In genomic region chr20:17137692-17138091, GRCh38 we compare ENCODE assay signal across 24 cellular contexts.
"Had no signal": no experiment of that assay in that cellular context is flagged by ENCODE, and none has a peak within 500 bp of the region (broad histone marks: within the 10 kb centered on the region; RNA-seq: fewer than 3 reads in every experiment).

No MANE protein-coding gene starts in this region.

- H3K4me1 Mint-ChIP-seq: activated CD4-positive, alpha-beta T cell treated with anti-CD3 and anti-CD28 coated beads, Interleukin-2, amount 10 ng/mL, durations not matched to agents 24 days and 14 days; activated naive CD8-positive, alpha-beta T cell treated with anti-CD3 and anti-CD28 coated beads for 36 hours; activated T-helper 17 cell treated with anti-CD3 and anti-CD28 coated beads, Interleukin-2, amount 50 U/mL, for 72 hours had no signal

- H3K9me3 Mint-ChIP-seq: activated CD4-positive, alpha-beta T cell treated with anti-CD3 and anti-CD28 coated beads, Interleukin-2, amount 10 ng/mL, durations not matched to agents 24 days and 14 days; activated CD8-positive, alpha-beta T cell treated with anti-CD3 and anti-CD28 coated beads for 36 hours; activated T-helper 17 cell treated with anti-CD3 and anti-CD28 coated beads, Interleukin-2, amount 50 U/mL, for 72 hours had no signal

- H3K36me3 Mint-ChIP-seq: activated naive CD8-positive, alpha-beta T cell treated with anti-CD3 and anti-CD28 coated beads for 36 hours had no signal

- H3K4me1 ChIP-seq: ascending aorta, SJCRH30 had no signal

- H3K27ac ChIP-seq: ascending aorta, cardiac muscle cell, SJCRH30, SK-N-MC had no signal

- H3K27me3 Mint-ChIP-seq: activated CD4-positive, alpha-beta T cell treated with anti-CD3 and anti-CD28 coated beads, Interleukin-2, amount 10 ng/mL, durations not matched to agents 24 days and 14 days; activated CD8-positive, alpha-beta T cell treated with anti-CD3 and anti-CD28 coated beads for 36 hours; activated naive CD8-positive, alpha-beta T cell treated with anti-CD3 and anti-CD28 coated beads for 36 hours; activated T-helper 17 cell treated with anti-CD3 and anti-CD28 coated beads, Interleukin-2, amount 50 U/mL, for 72 hours had no signal

- DNase-seq: activated CD4-positive, alpha-beta T cell treated with anti-CD3 and anti-CD28 coated beads, Interleukin-2, amount 10 ng/mL, durations not matched to agents 24 days and 14 days; activated CD4-positive, alpha-beta T cell treated with anti-CD3 and anti-CD28 coated beads, Interleukin-2, amount 50 U/mL, for 4 hours; activated CD8-positive, alpha-beta T cell treated with anti-CD3 and anti-CD28 coated beads for 36 hours; activated effector memory CD4-positive, alpha-beta T cell treated with anti-CD3 and anti-CD28 coated beads, Interleukin-2, amount 50 U/mL, for 16 hours; activated naive CD4-positive, alpha-beta T cell; activated naive CD4-positive, alpha-beta T cell treated with anti-CD3 and anti-CD28 coated beads, Interleukin-2, amount 50 U/mL, for 16 hours; activated naive CD8-positive, alpha-beta T cell treated with anti-CD3 and anti-CD28 coated beads for 36 hours; activated T-cell treated with anti-CD3 and anti-CD28 coated beads, Interleukin-2, amount 50 U/mL, for 1 hour; activated T-cell treated with anti-CD3 and anti-CD28 coated beads, Interleukin-2, amount 50 U/mL, for 72 hours; amniotic stem cell; NCI-H1105; NCI-H1417 treated with DMSO at 0.1 percent for 48 hours; NCI-H187 treated with DMSO at 0.1 percent for 48 hours; NCI-H2081; NCI-H345; NCI-H524 treated with DMSO at 0.1 percent for 48 hours; SHP77; SJCRH30; T1000 had no signal

- H3K4me3 Mint-ChIP-seq: activated CD4-positive, alpha-beta T cell treated with anti-CD3 and anti-CD28 coated beads, Interleukin-2, amount 10 ng/mL, durations not matched to agents 24 days and 14 days; activated CD8-positive, alpha-beta T cell treated with anti-CD3 and anti-CD28 coated beads for 36 hours; activated naive CD8-positive, alpha-beta T cell treated with anti-CD3 and anti-CD28 coated beads for 36 hours; activated T-cell treated with anti-CD3 and anti-CD28 coated beads, Interleukin-2, amount 50 U/mL, for 72 hours; activated T-helper 17 cell treated with anti-CD3 and anti-CD28 coated beads, Interleukin-2, amount 50 U/mL, for 72 hours had no signal

- H3K27me3 ChIP-seq: ascending aorta, cardiac muscle cell, SJCRH30 had no signal

- H3K9me3 ChIP-seq: ascending aorta, SJCRH30 had no signal

- ATAC-seq: activated CD8-positive, alpha-beta T cell treated with anti-CD3 and anti-CD28 coated beads for 36 hours; activated T-cell treated with anti-CD3 and anti-CD28 coated beads, Interleukin-2, amount 50 U/mL, for 72 hours; activated T-helper 17 cell treated with anti-CD3 and anti-CD28 coated beads, Interleukin-2, amount 50 U/mL, for 72 hours; Panc1 had no signal

- H3K27ac Mint-ChIP-seq: activated CD4-positive, alpha-beta T cell treated with anti-CD3 and anti-CD28 coated beads, Interleukin-2, amount 10 ng/mL, durations not matched to agents 24 days and 14 days; activated CD8-positive, alpha-beta T cell treated with anti-CD3 and anti-CD28 coated beads for 36 hours; activated naive CD8-positive, alpha-beta T cell treated with anti-CD3 and anti-CD28 coated beads for 36 hours; activated T-cell treated with anti-CD3 and anti-CD28 coated beads, Interleukin-2, amount 50 U/mL, for 72 hours; activated T-helper 17 cell treated with anti-CD3 and anti-CD28 coated beads, Interleukin-2, amount 50 U/mL, for 72 hours had no signal

- H3K36me3 ChIP-seq: ascending aorta, cardiac muscle cell, SJCRH30 had no signal

- H3K4me3 ChIP-seq: ascending aorta, cardiac muscle cell, SJCRH30, SK-N-MC had no signal
